In genomic region chr2:71263386-71263785, GRCh38 we compare ENCODE assay signal across 9 cellular contexts.
"Had no signal": no experiment of that assay in that cellular context is flagged by ENCODE, and none has a peak within 500 bp of the region (broad histone marks: within the 10 kb centered on the region; RNA-seq: fewer than 3 reads in every experiment).

No MANE protein-coding gene starts in this region.

- ATAC-seq: HCT116 had no signal

- H3K36me3 Mint-ChIP-seq: IgD-negative memory B cell had no signal

- H3K4me2 ChIP-seq: KMS-11 had no signal

- H3K4me1 Mint-ChIP-seq: IgD-negative memory B cell had no signal

- H3K9ac ChIP-seq: GM23248, KMS-11 had no signal

- H3K9me3 ChIP-seq: HAP-1 had no signal

- H3K4me1 ChIP-seq: HAP-1 had no signal

- H3K27ac Mint-ChIP-seq: HFFc6 had no signal

- H3K36me3 ChIP-seq: HAP-1 had no signal

- H3K27ac ChIP-seq: GM23248, KMS-11 had no signal

- FAIRE-seq: HTR-8/SVneo had no signal

- H3K9me3 Mint-ChIP-seq: HFFc6, IgD-negative memory B cell had no signal

- H2AFZ ChIP-seq: GM23248 had no signal

- H3K4me3 ChIP-seq: GM23248, HAP-1 had no signal

- DNase-seq: GM23248, GOT3, H7, HFFc6 had no signal

- H3K4me3 Mint-ChIP-seq: HFFc6, IgD-negative memory B cell had no signal
